Comparison of ENCODE assay signal across 26 cellular contexts in the genomic region with DNA sequence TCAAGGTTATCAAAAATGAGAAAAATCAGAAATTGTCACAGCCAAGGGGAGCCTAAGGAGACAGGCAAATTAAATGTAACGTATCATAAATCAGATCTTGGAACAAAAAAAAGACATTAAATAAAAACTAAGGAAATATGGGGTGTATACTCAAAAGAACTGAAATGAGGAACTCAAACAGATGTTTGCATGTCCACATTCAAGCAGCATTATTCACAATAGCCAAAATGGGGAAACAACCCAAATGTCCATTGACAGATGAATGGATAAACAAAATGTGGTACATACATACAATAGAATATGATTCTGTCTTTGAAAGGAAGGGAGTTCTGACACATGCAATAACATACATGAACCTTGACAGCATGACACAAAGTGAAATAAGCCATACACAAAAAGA.
"Had no signal": no experiment of that assay in that cellular context is flagged by ENCODE, and none has a peak within 500 bp of the region (broad histone marks: within the 10 kb centered on the region; RNA-seq: fewer than 3 reads in every experiment).

No MANE protein-coding gene starts in this region.

- H3K4me1 ChIP-seq: ascending aorta, gastrocnemius medialis, neural progenitor cell, testis, uterus had no signal

- H3K27me3 ChIP-seq: ascending aorta, cardiac muscle cell, gastrocnemius medialis, neural progenitor cell, spleen, testis, uterus had no signal

- ATAC-seq: effector memory CD8-positive, alpha-beta T cell; gastrocnemius medialis; naive thymus-derived CD8-positive, alpha-beta T cell; right cardiac atrium; stimulated activated naive CD8-positive, alpha-beta T cell treated with anti-CD3 and anti-CD28 coated beads, Interleukin-15, Interleukin-2, amounts not matched to agents 100 U/mL and 50 U/mL, for 24 hours had no signal

- H3K27ac ChIP-seq: ascending aorta, cardiac muscle cell, coronary artery, gastrocnemius medialis, neural progenitor cell, spleen, testis, uterus had no signal

- H3K36me3 ChIP-seq: ascending aorta, cardiac muscle cell, gastrocnemius medialis, neural progenitor cell, spleen, uterus had no signal

- H3K9me3 ChIP-seq: ascending aorta, gastrocnemius medialis, spleen, testis, uterus had no signal

- DNase-seq: activated CD4-positive, alpha-beta memory T cell treated with anti-CD3 and anti-CD28 coated beads for 36 hours; activated CD4-positive, alpha-beta T cell treated with anti-CD3 and anti-CD28 coated beads, Interleukin-2, amount 10 ng/mL, durations not matched to agents 24 days and 14 days; activated CD4-positive, CD25-positive, alpha-beta regulatory T cell treated with anti-CD3 and anti-CD28 coated beads, Interleukin-2, amount 50 U/mL, for 72 hours; activated CD8-positive, alpha-beta memory T cell treated with anti-CD3 and anti-CD28 coated beads, Interleukin-2, amount 50 U/mL, for 4 hours; activated gamma-delta T cell; activated naive CD4-positive, alpha-beta T cell treated with anti-CD3 and anti-CD28 coated beads, Interleukin-2, amount 10 ng/mL, durations not matched to agents 7 days and 5 days; activated naive CD8-positive, alpha-beta T cell treated with anti-CD3 and anti-CD28 coated beads, Interleukin-2, amount 10 ng/mL, durations not matched to agents 7 days and 5 days; activated T-cell treated with anti-CD3 and anti-CD28 coated beads, Interleukin-2, amount 50 U/mL, for 1 hour; effector memory CD8-positive, alpha-beta T cell; erythroblast; gastrocnemius medialis; hippocampal formation; midbrain; naive thymus-derived CD8-positive, alpha-beta T cell; posterior cingulate gyrus; right cardiac atrium; spleen; stimulated activated CD4-positive, alpha-beta T cell treated with anti-CD3 and anti-CD28 coated beads, Interleukin-2, amount 100 ng/mL, for 48 hours; stimulated activated naive CD8-positive, alpha-beta T cell treated with anti-CD3 and anti-CD28 coated beads, Interleukin-15, Interleukin-2, amounts not matched to agents 100 U/mL and 50 U/mL, for 24 hours; testis; trophoblast cell; uterus had no signal

- H3K4me3 ChIP-seq: ascending aorta, cardiac muscle cell, coronary artery, gastrocnemius medialis, neural progenitor cell, spleen, testis, uterus had no signal
